7 cellular contexts compared by ENCODE assay signal in the genomic region with DNA sequence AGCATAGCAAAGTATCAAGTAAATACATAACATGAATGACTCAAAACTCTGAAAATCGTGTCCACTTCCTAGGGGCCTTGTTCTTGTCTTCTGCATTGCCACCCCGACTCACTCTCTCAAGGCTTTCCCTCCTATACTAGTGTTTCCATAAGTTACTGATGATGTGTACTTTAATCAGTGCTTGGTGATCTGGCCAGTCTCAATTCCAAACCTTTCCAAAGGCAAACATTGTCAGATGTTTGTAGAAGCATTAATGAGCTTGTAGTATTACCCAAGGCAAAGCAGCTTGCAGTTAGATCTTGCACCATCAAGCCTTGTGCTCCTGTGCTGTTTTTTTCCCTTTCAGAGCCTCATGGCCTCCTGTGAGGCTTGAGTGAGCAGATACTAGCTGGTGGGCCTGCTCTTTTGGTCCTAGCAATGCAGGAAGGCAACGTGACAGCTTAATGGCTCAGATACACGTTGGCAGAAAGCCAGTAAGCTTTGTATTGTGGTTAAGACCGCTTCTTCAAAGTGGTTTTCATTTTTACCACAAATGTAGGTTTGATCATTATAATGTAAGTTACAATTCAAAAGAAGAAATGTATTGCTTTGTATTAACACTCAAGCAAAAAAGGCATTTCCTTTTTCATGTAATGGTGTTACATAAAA. TPM values are rescaled to one million over a fixed set of nuclear protein-coding genes. Genes with fewer than 3 reads are reported as not detected.
DNase-seq lines count a peak whose midpoint lies in the region; ATAC-seq and TF ChIP-seq lines count a peak whose summit lies in the region.

No MANE protein-coding gene starts in this region.

- peak; percentile 55 for DNase-seq in GM13976 (ENCODE audit: low spot score)
- peak; percentile 72 to 82 for DNase-seq in Kasumi-1 (lab: John Stamatoyannopoulos, UW)
- peak; percentile 44 for DNase-seq in mucosa of gallbladder (ENCODE audit: low spot score)
- no peak for DNase-seq in glutamatergic neuron

- TF ChIP-seq CTCF in GM13976 (IDR thresholded peaks at IDR 0.05; ENCODE audit: borderline replicate concordance, control extremely low read depth, extremely low read depth, insufficient read depth, missing control alignments) (no peak), brain (conservative IDR thresholded peaks at IDR 0.05) (no peak), glutamatergic neuron (IDR thresholded peaks at IDR 0.05; ENCODE audit: partially characterized antibody, unreplicated experiment) (no peak)

- H3K27ac Mint-ChIP-seq in brain (peak overlapping the region; percentile 8 to 92 (median 42)), glutamatergic neuron (ENCODE audit: unreplicated experiment) (no peak overlapping the region)

- ATAC-seq in GM21825 (IDR thresholded peaks at IDR 0.05; ENCODE audit: unreplicated experiment) (peak; percentile 89), SK-N-SH treated with all-trans-retinoic acid at 6 μM for 48 hours (peak; percentile 83)

- H3K4me3 Mint-ChIP-seq in brain, result peak overlapping the region in 4 of 5 experiments; percentile 0 to 52 (median 16)
- no peak overlapping the region for H3K4me3 Mint-ChIP-seq in glutamatergic neuron (ENCODE audit: unreplicated experiment)

- H3K36me3 Mint-ChIP-seq in brain, result peaks cover 25% of the 10 kb centered on the region
- no peaks in the 10 kb centered on the region for H3K36me3 Mint-ChIP-seq in glutamatergic neuron (ENCODE audit: unreplicated experiment)

- peaks cover 92% of the 10 kb centered on the region for H3K4me1 Mint-ChIP-seq in brain
- H3K4me1 Mint-ChIP-seq in glutamatergic neuron (ENCODE audit: low read depth, unreplicated experiment), result peaks cover 41% of the 10 kb centered on the region

- H3K9me3 Mint-ChIP-seq in brain, result peaks cover 0 to 2% (median 0%) of the 10 kb centered on the region in 5 experiments
- no peaks in the 10 kb centered on the region for H3K9me3 Mint-ChIP-seq in glutamatergic neuron (ENCODE audit: unreplicated experiment)

- H3K27me3 Mint-ChIP-seq in brain, result no peaks in the 10 kb centered on the region
- peaks cover 2% of the 10 kb centered on the region for H3K27me3 Mint-ChIP-seq in glutamatergic neuron (ENCODE audit: unreplicated experiment)

- in situ Hi-C loops in GM13976 (cut with MboI; ENCODE audit: low sequenced_read_pairs, unreplicated experiment), result no loop called here

TF ChIP-seq in SK-N-SH treated with all-trans-retinoic acid at 6 μM for 48 hours, 23 proteins besides CTCF, POLR2A, EP300 and RAD21:
- TF ChIP-seq ESRRG (CRISPR knock-in tag; IDR thresholded peaks at IDR 0.05) (no peak), ZNF565 (CRISPR knock-in tag; conservative IDR thresholded peaks at IDR 0.05; ENCODE audit: low read depth) (no peak), ZNF70 (CRISPR knock-in tag; IDR thresholded peaks at IDR 0.05) (peak; percentile 67; the same call in 1 of the 2 replicates), ZFP3 (CRISPR knock-in tag; IDR thresholded peaks at IDR 0.05) (no peak)
- TF ChIP-seq, protein P1, sequence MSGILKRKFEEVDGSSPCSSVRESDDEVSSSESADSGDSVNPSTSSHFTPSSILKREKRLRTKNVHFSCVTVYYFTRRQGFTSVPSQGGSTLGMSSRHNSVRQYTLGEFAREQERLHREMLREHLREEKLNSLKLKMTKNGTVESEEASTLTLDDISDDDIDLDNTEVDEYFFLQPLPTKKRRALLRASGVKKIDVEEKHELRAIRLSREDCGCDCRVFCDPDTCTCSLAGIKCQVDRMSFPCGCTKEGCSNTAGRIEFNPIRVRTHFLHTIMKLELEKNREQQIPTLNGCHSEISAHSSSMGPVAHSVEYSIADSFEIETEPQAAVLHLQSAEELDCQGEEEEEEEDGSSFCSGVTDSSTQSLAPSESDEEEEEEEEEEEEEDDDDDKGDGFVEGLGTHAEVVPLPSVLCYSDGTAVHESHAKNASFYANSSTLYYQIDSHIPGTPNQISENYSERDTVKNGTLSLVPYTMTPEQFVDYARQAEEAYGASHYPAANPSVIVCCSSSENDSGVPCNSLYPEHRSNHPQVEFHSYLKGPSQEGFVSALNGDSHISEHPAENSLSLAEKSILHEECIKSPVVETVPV (CRISPR knock-in tag; IDR thresholded peaks at IDR 0.05), result no peak

RNA-seq across cellular contexts. Expression of gene RBPJ, which starts 51.8 kb away (rescaled TPM):
- polyA plus RNA-seq in brain (ENCODE audit: insufficient read depth, low read depth, low replicate concordance), result 79.8 TPM
- total RNA-seq in mucosa of gallbladder (72.1 TPM), glutamatergic neuron (ENCODE audit: unreplicated experiment) (121 TPM)
